ENCODE assay signal across 8 cellular contexts in the genomic region with DNA sequence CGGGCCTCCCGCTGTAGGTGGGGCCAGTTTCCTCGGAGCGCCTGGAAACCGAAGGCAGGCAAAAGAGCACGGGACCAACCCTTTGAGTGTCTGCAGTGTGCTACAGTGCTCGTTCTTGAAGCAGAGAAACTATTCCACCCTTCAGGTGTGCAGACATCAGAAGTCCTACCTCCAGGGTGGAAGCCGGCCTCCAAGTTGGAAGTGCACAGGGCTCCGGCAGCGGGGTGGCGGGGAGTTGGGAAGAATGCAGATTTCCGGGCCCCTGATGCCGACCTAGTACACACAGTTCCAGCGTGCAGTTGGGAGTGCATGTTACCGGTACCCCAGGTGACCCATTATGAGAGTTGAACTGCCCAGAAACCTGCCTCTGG. TPM values are rescaled to one million over a fixed set of nuclear protein-coding genes. Genes with fewer than 3 reads are reported as not detected.
DNase-seq lines count a peak whose midpoint lies in the region; ATAC-seq and TF ChIP-seq lines count a peak whose summit lies in the region.
"Had no signal": no experiment of that assay in that cellular context is flagged by ENCODE, and none has a peak within 500 bp of the region (broad histone marks: within the 10 kb centered on the region; RNA-seq: fewer than 3 reads in every experiment).

No MANE protein-coding gene starts in this region.

- no peaks in the 10 kb centered on the region for H3K36me3 ChIP-seq in iPS-15b (ENCODE audit: control insufficient read depth, insufficient read depth, low read length)

- peak overlapping the region; percentile 98 to 100 for H3K4me3 Mint-ChIP-seq in activated T-cell treated with anti-CD3 and anti-CD28 coated beads, Interleukin-2, amount 50 U/mL, for 72 hours
- H3K4me3 Mint-ChIP-seq in stimulated activated naive B cell treated with anti-CD40 and anti-IgM and Interleukin-4, amounts not matched to agents 10 μg/mL and 1 μg/mL and 100 μg/mL, for 72 hours, result peak overlapping the region; percentile 90 to 92

- peaks cover 6% of the 10 kb centered on the region for H3K27me3 ChIP-seq in iPS-15b (ENCODE audit: control insufficient read depth, insufficient read depth, low read length)

- no peaks in the 10 kb centered on the region for H3K9me3 Mint-ChIP-seq in activated T-cell treated with anti-CD3 and anti-CD28 coated beads, Interleukin-2, amount 50 U/mL, for 72 hours
- no peaks in the 10 kb centered on the region for H3K9me3 Mint-ChIP-seq in stimulated activated naive B cell treated with anti-CD40 and anti-IgM and Interleukin-4, amounts not matched to agents 10 μg/mL and 1 μg/mL and 100 μg/mL, for 72 hours

- H3K4me3 ChIP-seq in HFF-Myc (replicated peaks; ENCODE audit: low read depth, low read length), result peak overlapping the region; percentile 63; the same call in 1 of the 2 replicates
- H3K4me3 ChIP-seq in iPS-15b (ENCODE audit: low read depth, low read length), result peak overlapping the region; percentile 54

- H3K9me3 ChIP-seq in iPS-15b (ENCODE audit: control insufficient read depth, insufficient read depth, low read length), result no peaks in the 10 kb centered on the region

- H3K36me3 Mint-ChIP-seq in activated T-cell treated with anti-CD3 and anti-CD28 coated beads, Interleukin-2, amount 50 U/mL, for 72 hours (ENCODE audit: insufficient read depth in 2 of 2), result peaks cover 9% of the 10 kb centered on the region in 2 donors
- peaks cover 19 to 39% of the 10 kb centered on the region in 2 donors for H3K36me3 Mint-ChIP-seq in stimulated activated naive B cell treated with anti-CD40 and anti-IgM and Interleukin-4, amounts not matched to agents 10 μg/mL and 1 μg/mL and 100 μg/mL, for 72 hours

- peaks cover 68% of the 10 kb centered on the region for H3K4me1 Mint-ChIP-seq in activated T-cell treated with anti-CD3 and anti-CD28 coated beads, Interleukin-2, amount 50 U/mL, for 72 hours (ENCODE audit: low read depth)
- H3K4me1 Mint-ChIP-seq in stimulated activated naive B cell treated with anti-CD40 and anti-IgM and Interleukin-4, amounts not matched to agents 10 μg/mL and 1 μg/mL and 100 μg/mL, for 72 hours, result peaks cover 48 to 60% of the 10 kb centered on the region in 2 donors

- peaks cover 27% of the 10 kb centered on the region for H3K4me1 ChIP-seq in iPS-15b (ENCODE audit: control insufficient read depth, insufficient read depth, low read length)

- H3K9ac ChIP-seq in iPS-15b (ENCODE audit: low read depth, low read length), result no peak overlapping the region

- H3K27ac Mint-ChIP-seq in activated T-cell treated with anti-CD3 and anti-CD28 coated beads, Interleukin-2, amount 50 U/mL, for 72 hours, result peak overlapping the region; percentile 99
- peak overlapping the region; percentile 94 for H3K27ac Mint-ChIP-seq in stimulated activated naive B cell treated with anti-CD40 and anti-IgM and Interleukin-4, amounts not matched to agents 10 μg/mL and 1 μg/mL and 100 μg/mL, for 72 hours

- no peak for TF ChIP-seq CTCF in HFF-Myc (IDR thresholded peaks at IDR 0.05; ENCODE audit: low read depth, low read length, missing control alignments)

- H3K27me3 Mint-ChIP-seq in activated T-cell treated with anti-CD3 and anti-CD28 coated beads, Interleukin-2, amount 50 U/mL, for 72 hours (ENCODE audit: low read depth), result no peaks in the 10 kb centered on the region
- no peaks in the 10 kb centered on the region for H3K27me3 Mint-ChIP-seq in stimulated activated naive B cell treated with anti-CD40 and anti-IgM and Interleukin-4, amounts not matched to agents 10 μg/mL and 1 μg/mL and 100 μg/mL, for 72 hours

- ATAC-seq in activated T-cell treated with anti-CD3 and anti-CD28 coated beads, Interleukin-2, amount 50 U/mL, for 72 hours (replicated peaks in 1 of 2), result no peak
- ATAC-seq in stimulated activated naive B cell treated with anti-CD40 and anti-IgM and Interleukin-4, amounts not matched to agents 10 μg/mL and 1 μg/mL and 100 μg/mL, for 72 hours (replicated peaks), result no peak
- ATAC-seq in GM21447 (IDR thresholded peaks at IDR 0.05; ENCODE audit: unreplicated experiment), result no peak

- DNase-seq in HFF-Myc (ENCODE audit: extremely low read depth, low read depth), result no peak
- DNase-seq in activated T-cell treated with anti-CD3 and anti-CD28 coated beads, Interleukin-2, amount 50 U/mL, for 72 hours, result no peak
- no peak for DNase-seq in stimulated activated naive B cell treated with anti-CD40 and anti-IgM and Interleukin-4, amounts not matched to agents 10 μg/mL and 1 μg/mL and 100 μg/mL, for 72 hours
- no peak for DNase-seq in HCEC 1CT
- no peak for DNase-seq in 8988T
- DNase-seq: NCI-H1436 treated with DMSO at 0.1 percent for 48 hours had no signal

RNA-seq across cellular contexts. Expression of gene KLF13, which starts 3.0 kb away (rescaled TPM):
- 100 to 1,000 TPM; 260 to 273 TPM for total RNA-seq in activated T-cell treated with anti-CD3 and anti-CD28 coated beads, Interleukin-2, amount 50 U/mL, for 72 hours
